In the genomic region with DNA sequence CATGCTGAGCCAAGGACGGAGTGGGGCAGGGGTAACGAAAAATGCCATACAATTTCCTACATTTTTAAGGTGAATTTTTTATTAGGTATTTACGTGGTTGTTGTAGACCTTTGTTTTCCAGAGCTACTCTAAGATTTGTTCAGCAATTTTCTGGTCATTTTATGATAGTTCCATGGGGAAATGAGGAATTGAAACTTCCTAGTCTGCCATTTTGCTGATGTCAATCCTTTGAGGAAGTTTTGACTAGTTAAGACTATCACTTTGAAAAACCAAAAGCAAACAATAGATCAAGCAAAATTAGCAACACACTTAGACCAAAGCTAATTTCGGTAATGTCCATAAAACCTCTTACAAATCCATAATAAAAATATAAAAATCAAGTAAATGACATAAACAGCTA, we compare ENCODE assay signal across 25 cellular contexts. TPM values are rescaled to one million over a fixed set of nuclear protein-coding genes. Genes with fewer than 3 reads are reported as not detected.
"Had no signal": no experiment of that assay in that cellular context is flagged by ENCODE, and none has a peak within 500 bp of the region (broad histone marks: within the 10 kb centered on the region; RNA-seq: fewer than 3 reads in every experiment).

No MANE protein-coding gene starts in this region.

- DNase-seq: dermis blood vessel endothelial cell; esophagus squamous epithelium; foreskin fibroblast; glutamatergic neuron; immature natural killer cell; kidney; left cardiac atrium; left ventricle myocardium inferior; lower lobe of right lung; mesenchymal stem cell; midbrain; nucleus accumbens; ovary; right cardiac atrium; small intestine; stimulated activated CD4-positive, alpha-beta T cell treated with anti-CD3 and anti-CD28 coated beads, Interleukin-12 subunit alpha, Interleukin-12 subunit beta, amount 100 ng/mL, for 4 hours; stimulated activated naive CD4-positive, alpha-beta T cell; stomach; substantia nigra; trophoblast cell had no signal

- H3K4me3 ChIP-seq: esophagus squamous epithelium, gastroesophageal sphincter, left ventricle myocardium inferior, lower lobe of right lung, neural progenitor cell, ovary, stomach, thoracic aorta had no signal

- H3K9ac ChIP-seq: neural progenitor cell had no signal

- H3K27ac ChIP-seq: esophagus squamous epithelium, gastroesophageal sphincter, left ventricle myocardium inferior, lower lobe of right lung, neural progenitor cell, ovary, stomach, thoracic aorta had no signal

- H3K27me3 ChIP-seq: esophagus squamous epithelium, gastroesophageal sphincter, neural progenitor cell, ovary, stomach had no signal

- H3K36me3 ChIP-seq: esophagus squamous epithelium, gastroesophageal sphincter, left ventricle myocardium inferior, lower lobe of right lung, neural progenitor cell, ovary, stomach, thoracic aorta had no signal

- H2AFZ ChIP-seq: neural progenitor cell had no signal

- H3K4me1 ChIP-seq: esophagus squamous epithelium, gastroesophageal sphincter, left ventricle myocardium inferior, lower lobe of right lung, neural progenitor cell, stomach had no signal

- FAIRE-seq: kidney, small intestine had no signal

- ATAC-seq: gastroesophageal sphincter; left cardiac atrium; lower lobe of right lung; natural killer cell treated with Interleukin-12 subunit alpha and Interleukin-12 subunit beta and Interleukin-15 and Interleukin-18, amount 100 ng/mL, for 72 hours; right cardiac atrium had no signal

- H3K4me2 ChIP-seq: neural progenitor cell had no signal

- H3K9me3 ChIP-seq: esophagus squamous epithelium, gastroesophageal sphincter, left ventricle myocardium inferior, lower lobe of right lung, ovary, stomach, thoracic aorta had no signal

RNA-seq across cellular contexts. Expression of a gene that starts 7.0 kb away (rescaled TPM):
- total RNA-seq: progenitor cell of endocrine pancreas had no signal

RNA-seq across cellular contexts. Expression of a gene that starts 42.6 kb away (rescaled TPM):
- total RNA-seq: dermis blood vessel endothelial cell; natural killer cell treated with Interleukin-12 subunit alpha and Interleukin-12 subunit beta and Interleukin-15 and Interleukin-18, amount 100 ng/mL, for 72 hours had no signal
- polyA plus RNA-seq: immature natural killer cell had no signal
